ENCODE assay signal across 8 cellular contexts in the genomic region with DNA sequence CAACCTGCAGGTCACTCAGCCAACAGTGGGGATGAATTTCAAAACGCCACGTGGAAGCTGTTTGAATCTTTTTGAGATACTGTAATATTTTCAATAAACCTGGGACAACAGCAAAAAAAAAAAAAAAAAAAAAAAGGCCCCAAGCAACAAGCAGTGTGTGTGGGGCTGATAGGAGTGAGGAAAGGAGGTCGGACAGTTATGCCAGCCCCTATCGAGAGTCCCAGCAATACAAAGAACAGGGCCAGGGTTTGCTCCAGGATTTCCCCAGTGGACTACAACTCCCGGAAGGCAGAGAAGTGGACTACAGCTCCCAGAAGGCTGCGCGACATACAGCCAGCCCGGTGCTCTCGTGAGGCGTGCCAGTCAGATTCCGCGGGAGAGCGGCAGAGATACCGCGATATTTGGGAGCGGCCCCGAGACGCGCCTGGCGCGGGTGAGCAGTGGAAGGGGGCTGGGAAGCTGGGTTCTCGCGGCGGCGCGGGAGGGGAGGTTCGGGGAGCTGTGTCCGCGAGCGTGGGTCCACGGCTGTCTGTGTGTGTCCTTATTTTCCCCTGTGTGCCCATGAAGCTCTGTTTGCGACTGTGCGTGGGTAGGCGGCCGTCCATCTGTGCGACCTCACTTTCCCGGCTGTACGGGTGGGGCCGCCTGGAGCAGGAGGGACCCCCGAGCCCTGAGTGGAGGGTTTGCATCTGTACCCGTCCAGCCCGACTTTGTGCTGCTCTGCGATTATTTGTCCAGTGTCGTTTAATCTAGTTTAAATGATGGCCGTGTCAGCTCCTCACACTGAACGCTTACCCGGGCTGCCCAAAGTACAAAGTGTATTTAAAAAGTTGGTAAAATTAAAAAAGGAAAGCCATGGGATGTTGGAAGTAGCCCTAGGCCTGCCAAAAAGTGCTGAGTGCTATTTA. TPM values are rescaled to one million over a fixed set of nuclear protein-coding genes. Genes with fewer than 3 reads are reported as not detected.
DNase-seq lines count a peak whose midpoint lies in the region; ATAC-seq and TF ChIP-seq lines count a peak whose summit lies in the region.

A gene with protein sequence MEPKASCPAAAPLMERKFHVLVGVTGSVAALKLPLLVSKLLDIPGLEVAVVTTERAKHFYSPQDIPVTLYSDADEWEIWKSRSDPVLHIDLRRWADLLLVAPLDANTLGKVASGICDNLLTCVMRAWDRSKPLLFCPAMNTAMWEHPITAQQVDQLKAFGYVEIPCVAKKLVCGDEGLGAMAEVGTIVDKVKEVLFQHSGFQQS (plus strand): TSS at position 397 of the 908 bp plus-strand sequence. CDS start 4,729 bp downstream, outside the sequence.

- H3K27ac Mint-ChIP-seq in activated T-cell treated with anti-CD3 and anti-CD28 coated beads, Interleukin-2, amount 50 U/mL, for 24 hours, result peak within 1 kb of the TSS; percentile 96

- peak within 1 kb of the TSS; percentile 94 for H3K4me3 Mint-ChIP-seq in activated T-cell treated with anti-CD3 and anti-CD28 coated beads, Interleukin-2, amount 50 U/mL, for 24 hours

- peak within 1 kb of the TSS; percentile 95 to 99 for H3K9ac ChIP-seq in mucosa of rectum (ENCODE audit: low read depth in 1 of 2, low read length in 2 of 2)

- H3K27ac ChIP-seq in mucosa of rectum (ENCODE audit: low read depth in 2 of 2, low read length in 2 of 2), result peak within 1 kb of the TSS; percentile 78 to 90

- peaks cover 14% of the 10 kb centered on the region in 2 donors for H3K4me1 ChIP-seq in mucosa of rectum (ENCODE audit: control insufficient read depth in 2 of 2, insufficient read depth in 2 of 2, low read length in 2 of 2)

- H3K4me3 ChIP-seq in epithelial cell of proximal tubule (ENCODE audit: low read depth, low read length), result peak within 1 kb of the TSS; percentile 96
- H3K4me3 ChIP-seq in mucosa of rectum (ENCODE audit: low read length in 2 of 2), result peak within 1 kb of the TSS; percentile 95 to 97

- no peaks in the 10 kb centered on the region for H3K9me3 Mint-ChIP-seq in activated T-cell treated with anti-CD3 and anti-CD28 coated beads, Interleukin-2, amount 50 U/mL, for 24 hours

- H3K36me3 Mint-ChIP-seq in activated T-cell treated with anti-CD3 and anti-CD28 coated beads, Interleukin-2, amount 50 U/mL, for 24 hours (ENCODE audit: low read depth), result peaks cover 38% of the 10 kb centered on the region

- no peak for TF ChIP-seq CTCF in epithelial cell of proximal tubule (conservative IDR thresholded peaks at IDR 0.05; ENCODE audit: low read depth, low read length)

- in situ Hi-C loops in KBM-7 (cut with MboI; ENCODE audit: low pct_unique_long_range_greater_than_20kb, low sequenced_read_pairs), result loop anchor here (25.0 kb wide), 1 partner anchor 639 kb away; no protein-coding TSS in a partner anchor

- H3K9me3 ChIP-seq in mucosa of rectum (ENCODE audit: control insufficient read depth in 2 of 2, low read length in 2 of 2), result no peaks in the 10 kb centered on the region

- DNase-seq in DMS153 (lab: John Stamatoyannopoulos, UW) (peak; percentile 86), KBM-7 (peak; percentile 99), epithelial cell of proximal tubule (ENCODE audit: low read depth) (no peak)
- DNase-seq in activated T-cell treated with anti-CD3 and anti-CD28 coated beads, Interleukin-2, amount 50 U/mL, for 24 hours, result peak; percentile 95
- DNase-seq in stimulated activated CD8-positive, alpha-beta memory T cell treated with anti-CD3 and anti-CD28 coated beads, Interleukin-4, amount 100 ng/mL, for 48 hours, result peak; percentile 95

- peak; percentile 77 for ATAC-seq in GM21717 (IDR thresholded peaks at IDR 0.05; ENCODE audit: unreplicated experiment)

- H3K4me1 Mint-ChIP-seq in activated T-cell treated with anti-CD3 and anti-CD28 coated beads, Interleukin-2, amount 50 U/mL, for 24 hours (ENCODE audit: low read depth), result peaks cover 20% of the 10 kb centered on the region

- H3K27me3 Mint-ChIP-seq in activated T-cell treated with anti-CD3 and anti-CD28 coated beads, Interleukin-2, amount 50 U/mL, for 24 hours, result no peaks in the 10 kb centered on the region

- H3K36me3 ChIP-seq in mucosa of rectum (ENCODE audit: control insufficient read depth in 2 of 2, insufficient read depth in 2 of 2, low read length in 2 of 2), result peaks cover 0 to under 1% of the 10 kb centered on the region in 2 donors

- H3K27me3 ChIP-seq in mucosa of rectum (ENCODE audit: control insufficient read depth in 2 of 2, insufficient read depth in 2 of 2, low read length in 2 of 2), result no peaks in the 10 kb centered on the region

TF ChIP-seq in PFSK-1, 5 proteins besides CTCF, POLR2A, EP300 and RAD21:
- TF ChIP-seq, protein P1, sequence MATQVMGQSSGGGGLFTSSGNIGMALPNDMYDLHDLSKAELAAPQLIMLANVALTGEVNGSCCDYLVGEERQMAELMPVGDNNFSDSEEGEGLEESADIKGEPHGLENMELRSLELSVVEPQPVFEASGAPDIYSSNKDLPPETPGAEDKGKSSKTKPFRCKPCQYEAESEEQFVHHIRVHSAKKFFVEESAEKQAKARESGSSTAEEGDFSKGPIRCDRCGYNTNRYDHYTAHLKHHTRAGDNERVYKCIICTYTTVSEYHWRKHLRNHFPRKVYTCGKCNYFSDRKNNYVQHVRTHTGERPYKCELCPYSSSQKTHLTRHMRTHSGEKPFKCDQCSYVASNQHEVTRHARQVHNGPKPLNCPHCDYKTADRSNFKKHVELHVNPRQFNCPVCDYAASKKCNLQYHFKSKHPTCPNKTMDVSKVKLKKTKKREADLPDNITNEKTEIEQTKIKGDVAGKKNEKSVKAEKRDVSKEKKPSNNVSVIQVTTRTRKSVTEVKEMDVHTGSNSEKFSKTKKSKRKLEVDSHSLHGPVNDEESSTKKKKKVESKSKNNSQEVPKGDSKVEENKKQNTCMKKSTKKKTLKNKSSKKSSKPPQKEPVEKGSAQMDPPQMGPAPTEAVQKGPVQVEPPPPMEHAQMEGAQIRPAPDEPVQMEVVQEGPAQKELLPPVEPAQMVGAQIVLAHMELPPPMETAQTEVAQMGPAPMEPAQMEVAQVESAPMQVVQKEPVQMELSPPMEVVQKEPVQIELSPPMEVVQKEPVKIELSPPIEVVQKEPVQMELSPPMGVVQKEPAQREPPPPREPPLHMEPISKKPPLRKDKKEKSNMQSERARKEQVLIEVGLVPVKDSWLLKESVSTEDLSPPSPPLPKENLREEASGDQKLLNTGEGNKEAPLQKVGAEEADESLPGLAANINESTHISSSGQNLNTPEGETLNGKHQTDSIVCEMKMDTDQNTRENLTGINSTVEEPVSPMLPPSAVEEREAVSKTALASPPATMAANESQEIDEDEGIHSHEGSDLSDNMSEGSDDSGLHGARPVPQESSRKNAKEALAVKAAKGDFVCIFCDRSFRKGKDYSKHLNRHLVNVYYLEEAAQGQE (IDR thresholded peaks at IDR 0.05; ENCODE audit: insufficient read depth in 1 of 2, low read depth in 2 of 2, low read length in 2 of 2), result peak in 1 of 2 experiments; percentile 66; a peak in 1 of 4 replicates
- TF ChIP-seq TAF1 (IDR thresholded peaks at IDR 0.05; ENCODE audit: borderline replicate concordance, insufficient read depth, low read length) (peak; percentile 95; the same call in 1 of the 2 replicates), SIN3A (IDR thresholded peaks at IDR 0.05; ENCODE audit: borderline replicate concordance, insufficient read depth, low read length) (peak; percentile 98), POLR2AphosphoS5 (IDR thresholded peaks at IDR 0.05; ENCODE audit: low read depth, low read length) (peak; percentile 98), FOXP2 (optimal IDR thresholded peaks at IDR 0.05; ENCODE audit: borderline replicate concordance, extremely low read depth, extremely low read length, insufficient read depth) (peak; percentile 61)

RNA-seq across cellular contexts. Expression of the gene that starts here (rescaled TPM):
- polyA plus RNA-seq in PFSK-1 (2012; ENCODE audit: insufficient read length, low read depth), result 30.2 TPM
- 26.1 and 39.7 TPM in 2 replicates for total RNA-seq in epithelial cell of proximal tubule
